26 cellular contexts compared by ENCODE assay signal in genomic region chr9:33442125-33442524, GRCh38. TPM values are rescaled to one million over a fixed set of nuclear protein-coding genes. Genes with fewer than 3 reads are reported as not detected.
"Had no signal": no experiment of that assay in that cellular context is flagged by ENCODE, and none has a peak within 500 bp of the region (broad histone marks: within the 10 kb centered on the region; RNA-seq: fewer than 3 reads in every experiment).

No MANE protein-coding gene starts in this region.

- H3K36me3 ChIP-seq: brain microvascular endothelial cell, left ventricle myocardium inferior, ovary had no signal

- H3K27ac Mint-ChIP-seq: activated naive CD8-positive, alpha-beta T cell treated with anti-CD3 and anti-CD28 coated beads, Interleukin-2, amount 10 ng/mL, durations not matched to agents 7 days and 5 days; activated T-cell treated with anti-CD3 and anti-CD28 coated beads, Interleukin-2, amount 50 U/mL, for 72 hours; endodermal cell; mesothelial cell of epicardium; nephron progenitor cell; stimulated activated naive CD8-positive, alpha-beta T cell treated with anti-CD3 and anti-CD28 coated beads, Interleukin-15, Interleukin-2, amounts not matched to agents 100 ng/mL and 50 ng/mL, for 24 hours; T-helper 1 cell treated with Interleukin-12 subunit alpha and Interleukin-12 subunit beta and Interleukin-4 antibody, amounts not matched to agents 30 μg/mL and 1 μg/mL, for 36 hours had no signal

- FAIRE-seq: astrocyte, frontal cortex had no signal

- H3K4me3 ChIP-seq: coronary artery, left ventricle myocardium inferior, ovary, right lobe of liver, upper lobe of left lung had no signal

- H3K27me3 Mint-ChIP-seq: activated CD4-positive, alpha-beta memory T cell treated with anti-CD3 and anti-CD28 coated beads, Interleukin-2, amount 10 ng/mL, durations not matched to agents 7 days and 5 days; activated naive CD8-positive, alpha-beta T cell treated with anti-CD3 and anti-CD28 coated beads, Interleukin-2, amount 10 ng/mL, durations not matched to agents 7 days and 5 days; stimulated activated naive CD8-positive, alpha-beta T cell treated with anti-CD3 and anti-CD28 coated beads, Interleukin-15, Interleukin-2, amounts not matched to agents 100 ng/mL and 50 ng/mL, for 24 hours had no signal

- H3K36me3 Mint-ChIP-seq: activated naive CD8-positive, alpha-beta T cell treated with anti-CD3 and anti-CD28 coated beads, Interleukin-2, amount 10 ng/mL, durations not matched to agents 7 days and 5 days; mesothelial cell of epicardium; naive B cell had no signal

- ATAC-seq: activated CD4-positive, CD25-positive, alpha-beta regulatory T cell treated with anti-CD3 and anti-CD28 coated beads, Interleukin-2, amount 50 U/mL, for 24 hours; activated T-cell treated with anti-CD3 and anti-CD28 coated beads, Interleukin-2, amount 50 U/mL, for 72 hours; right lobe of liver had no signal

- H3K9me3 Mint-ChIP-seq: activated CD4-positive, alpha-beta memory T cell treated with anti-CD3 and anti-CD28 coated beads, Interleukin-2, amount 10 ng/mL, durations not matched to agents 7 days and 5 days; activated naive CD8-positive, alpha-beta T cell treated with anti-CD3 and anti-CD28 coated beads, Interleukin-2, amount 10 ng/mL, durations not matched to agents 7 days and 5 days; activated T-cell treated with anti-CD3 and anti-CD28 coated beads, Interleukin-2, amount 50 U/mL, for 72 hours; endodermal cell; mesothelial cell of epicardium; naive B cell; nephron progenitor cell; stimulated activated naive CD8-positive, alpha-beta T cell treated with anti-CD3 and anti-CD28 coated beads, Interleukin-15, Interleukin-2, amounts not matched to agents 100 ng/mL and 50 ng/mL, for 24 hours; T-helper 1 cell treated with Interleukin-12 subunit alpha and Interleukin-12 subunit beta and Interleukin-4 antibody, amounts not matched to agents 30 μg/mL and 1 μg/mL, for 36 hours had no signal

- DNase-seq: activated CD4-positive, alpha-beta memory T cell treated with anti-CD3 and anti-CD28 coated beads, Interleukin-2, amount 10 ng/mL, durations not matched to agents 7 days and 5 days; activated CD4-positive, alpha-beta T cell treated with anti-CD3 and anti-CD28 coated beads for 48 hours; activated naive CD4-positive, alpha-beta T cell; activated naive CD8-positive, alpha-beta T cell treated with anti-CD3 and anti-CD28 coated beads, Interleukin-2, amount 10 ng/mL, durations not matched to agents 7 days and 5 days; activated T-cell treated with anti-CD3 and anti-CD28 coated beads, Interleukin-2, amount 50 U/mL, for 72 hours; brain microvascular endothelial cell; endodermal cell; islet precursor cell; left ventricle myocardium inferior; mammary epithelial cell; naive B cell; nephron progenitor cell; ovary; right lobe of liver; stimulated activated CD4-positive, alpha-beta T cell treated with anti-CD3 and anti-CD28 coated beads, Interleukin-2, amount 100 ng/mL, for 48 hours; SW 1271; T1000; WERI-Rb-1 had no signal

- H3K27ac ChIP-seq: brain microvascular endothelial cell, coronary artery, left ventricle myocardium inferior, ovary, right lobe of liver, WERI-Rb-1 had no signal

- H3K9me3 ChIP-seq: left ventricle myocardium inferior, ovary, right lobe of liver, upper lobe of left lung had no signal

- H3K27me3 ChIP-seq: brain microvascular endothelial cell, ovary, right lobe of liver, upper lobe of left lung had no signal

- H3K4me3 Mint-ChIP-seq: activated CD4-positive, alpha-beta memory T cell treated with anti-CD3 and anti-CD28 coated beads, Interleukin-2, amount 10 ng/mL, durations not matched to agents 7 days and 5 days; activated naive CD8-positive, alpha-beta T cell treated with anti-CD3 and anti-CD28 coated beads, Interleukin-2, amount 10 ng/mL, durations not matched to agents 7 days and 5 days; activated T-cell treated with anti-CD3 and anti-CD28 coated beads, Interleukin-2, amount 50 U/mL, for 72 hours; endodermal cell; mesothelial cell of epicardium; naive B cell; nephron progenitor cell; stimulated activated naive CD8-positive, alpha-beta T cell treated with anti-CD3 and anti-CD28 coated beads, Interleukin-15, Interleukin-2, amounts not matched to agents 100 ng/mL and 50 ng/mL, for 24 hours; T-helper 1 cell treated with Interleukin-12 subunit alpha and Interleukin-12 subunit beta and Interleukin-4 antibody, amounts not matched to agents 30 μg/mL and 1 μg/mL, for 36 hours had no signal

RNA-seq across cellular contexts. Expression of gene AQP3, which starts 5.3 kb away (rescaled TPM):
- total RNA-seq: frontal cortex had no signal

RNA-seq across cellular contexts. Expression of gene AQP7, which starts 39.8 kb away (rescaled TPM):
- total RNA-seq: activated naive CD8-positive, alpha-beta T cell treated with anti-CD3 and anti-CD28 coated beads, Interleukin-2, amount 10 ng/mL, durations not matched to agents 7 days and 5 days; activated T-cell treated with anti-CD3 and anti-CD28 coated beads, Interleukin-2, amount 50 U/mL, for 72 hours; frontal cortex had no signal
- polyA plus RNA-seq: mammary epithelial cell had no signal
